1 cellular context compared by ENCODE assay signal in the genomic region with DNA sequence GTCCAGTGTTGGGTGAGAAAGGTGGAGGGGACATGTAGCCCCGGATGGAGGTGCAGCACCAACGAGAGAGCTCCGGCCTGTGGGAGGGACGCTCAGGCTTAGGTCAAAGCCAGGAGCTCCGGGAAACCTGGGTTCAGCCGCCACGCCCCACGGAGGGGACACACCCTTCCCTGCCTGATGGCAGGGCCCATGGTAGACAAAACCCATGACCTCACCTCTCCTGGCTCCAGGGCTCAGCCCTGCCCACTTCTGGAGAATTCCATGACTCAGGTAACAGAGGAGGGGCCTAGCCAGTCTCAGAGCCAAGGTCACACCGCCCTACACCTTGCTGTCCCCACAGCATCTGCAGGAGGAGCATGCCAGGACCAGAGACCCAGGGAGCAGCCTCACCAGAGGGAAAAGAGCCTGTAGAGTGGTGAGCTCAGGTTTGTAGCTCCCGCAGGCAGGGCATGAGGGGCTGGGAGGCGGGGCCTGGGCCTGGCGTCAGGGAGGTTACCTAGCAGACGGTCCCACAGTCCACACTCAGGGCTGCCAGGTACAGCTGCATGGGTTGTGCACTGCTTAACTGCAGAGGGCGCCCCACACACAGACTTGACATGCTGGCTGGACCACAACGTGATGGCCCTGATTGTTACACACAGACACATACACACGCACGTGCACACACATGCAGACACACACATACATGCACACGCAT.
TF ChIP-seq lines count a peak whose summit lies in the region.

No MANE protein-coding gene starts in this region.

TF ChIP-seq in K562, 482 proteins besides CTCF, POLR2A, EP300 and RAD21 (continued from another document):
- TF ChIP-seq, protein P1, sequence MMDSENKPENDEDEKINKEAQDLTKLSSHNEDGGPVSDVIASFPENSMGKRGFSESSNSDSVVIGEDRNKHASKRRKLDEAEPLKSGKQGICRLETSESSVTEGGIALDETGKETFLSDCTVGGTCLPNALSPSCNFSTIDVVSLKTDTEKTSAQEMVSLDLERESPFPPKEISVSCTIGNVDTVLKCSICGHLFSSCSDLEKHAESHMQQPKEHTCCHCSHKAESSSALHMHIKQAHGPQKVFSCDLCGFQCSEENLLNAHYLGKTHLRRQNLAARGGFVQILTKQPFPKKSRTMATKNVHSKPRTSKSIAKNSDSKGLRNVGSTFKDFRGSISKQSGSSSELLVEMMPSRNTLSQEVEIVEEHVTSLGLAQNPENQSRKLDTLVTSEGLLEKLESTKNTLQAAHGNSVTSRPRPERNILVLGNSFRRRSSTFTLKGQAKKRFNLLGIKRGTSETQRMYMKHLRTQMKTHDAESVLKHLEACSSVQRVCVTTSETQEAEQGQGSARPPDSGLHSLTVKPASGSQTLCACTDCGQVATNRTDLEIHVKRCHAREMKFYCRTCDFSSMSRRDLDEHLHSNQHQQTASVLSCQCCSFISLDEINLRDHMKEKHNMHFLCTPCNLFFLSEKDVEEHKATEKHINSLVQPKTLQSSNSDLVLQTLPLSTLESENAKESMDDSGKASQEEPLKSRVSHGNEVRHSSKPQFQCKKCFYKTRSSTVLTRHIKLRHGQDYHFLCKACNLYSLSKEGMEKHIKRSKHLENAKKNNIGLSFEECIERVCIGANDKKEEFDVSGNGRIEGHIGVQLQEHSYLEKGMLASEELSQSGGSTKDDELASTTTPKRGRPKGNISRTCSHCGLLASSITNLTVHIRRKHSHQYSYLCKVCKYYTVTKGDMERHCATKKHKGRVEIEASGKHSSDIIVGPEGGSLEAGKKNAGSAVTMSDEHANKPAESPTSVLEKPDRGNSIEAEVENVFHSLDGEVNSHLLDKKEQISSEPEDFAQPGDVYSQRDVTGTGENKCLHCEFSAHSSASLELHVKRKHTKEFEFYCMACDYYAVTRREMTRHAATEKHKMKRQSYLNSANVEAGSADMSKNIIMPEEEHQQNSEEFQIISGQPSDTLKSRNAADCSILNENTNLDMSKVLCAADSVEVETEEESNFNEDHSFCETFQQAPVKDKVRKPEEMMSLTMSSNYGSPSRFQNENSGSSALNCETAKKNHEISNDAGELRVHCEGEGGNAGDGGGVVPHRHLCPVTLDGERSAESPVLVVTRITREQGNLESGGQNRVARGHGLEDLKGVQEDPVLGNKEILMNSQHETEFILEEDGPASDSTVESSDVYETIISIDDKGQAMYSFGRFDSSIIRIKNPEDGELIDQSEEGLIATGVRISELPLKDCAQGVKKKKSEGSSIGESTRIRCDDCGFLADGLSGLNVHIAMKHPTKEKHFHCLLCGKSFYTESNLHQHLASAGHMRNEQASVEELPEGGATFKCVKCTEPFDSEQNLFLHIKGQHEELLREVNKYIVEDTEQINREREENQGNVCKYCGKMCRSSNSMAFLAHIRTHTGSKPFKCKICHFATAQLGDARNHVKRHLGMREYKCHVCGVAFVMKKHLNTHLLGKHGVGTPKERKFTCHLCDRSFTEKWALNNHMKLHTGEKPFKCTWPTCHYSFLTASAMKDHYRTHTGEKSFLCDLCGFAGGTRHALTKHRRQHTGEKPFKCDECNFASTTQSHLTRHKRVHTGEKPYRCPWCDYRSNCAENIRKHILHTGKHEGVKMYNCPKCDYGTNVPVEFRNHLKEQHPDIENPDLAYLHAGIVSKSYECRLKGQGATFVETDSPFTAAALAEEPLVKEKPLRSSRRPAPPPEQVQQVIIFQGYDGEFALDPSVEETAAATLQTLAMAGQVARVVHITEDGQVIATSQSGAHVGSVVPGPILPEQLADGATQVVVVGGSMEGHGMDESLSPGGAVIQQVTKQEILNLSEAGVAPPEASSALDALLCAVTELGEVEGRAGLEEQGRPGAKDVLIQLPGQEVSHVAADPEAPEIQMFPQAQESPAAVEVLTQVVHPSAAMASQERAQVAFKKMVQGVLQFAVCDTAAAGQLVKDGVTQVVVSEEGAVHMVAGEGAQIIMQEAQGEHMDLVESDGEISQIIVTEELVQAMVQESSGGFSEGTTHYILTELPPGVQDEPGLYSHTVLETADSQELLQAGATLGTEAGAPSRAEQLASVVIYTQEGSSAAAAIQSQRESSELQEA (IDR thresholded peaks at IDR 0.05; ENCODE audit: low read depth), result no peak
- TF ChIP-seq, protein P2, sequence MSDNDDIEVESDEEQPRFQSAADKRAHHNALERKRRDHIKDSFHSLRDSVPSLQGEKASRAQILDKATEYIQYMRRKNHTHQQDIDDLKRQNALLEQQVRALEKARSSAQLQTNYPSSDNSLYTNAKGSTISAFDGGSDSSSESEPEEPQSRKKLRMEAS (CRISPR knock-in tag; IDR thresholded peaks at IDR 0.05), result 0 out of 2 replicates have a peak, but pooled peaks have one; percentile 35
- TF ChIP-seq, protein P3, sequence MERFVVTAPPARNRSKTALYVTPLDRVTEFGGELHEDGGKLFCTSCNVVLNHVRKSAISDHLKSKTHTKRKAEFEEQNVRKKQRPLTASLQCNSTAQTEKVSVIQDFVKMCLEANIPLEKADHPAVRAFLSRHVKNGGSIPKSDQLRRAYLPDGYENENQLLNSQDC (CRISPR knock-in tag; IDR thresholded peaks at IDR 0.05), result no peak
- 0 out of 2 replicates have a peak, but pooled peaks have one; percentile 27 for TF ChIP-seq CXXC5 (CRISPR knock-in tag; IDR thresholded peaks at IDR 0.05)
- no peak for TF ChIP-seq ZNF165 (CRISPR knock-in tag; IDR thresholded peaks at IDR 0.05; ENCODE audit: borderline replicate concordance)
- TF ChIP-seq SMC3 (conservative IDR thresholded peaks at IDR 0.05; ENCODE audit: insufficient read depth, low read depth, low read length), result peak; percentile 78
- peak; percentile 88 for TF ChIP-seq BHLHE40 (IDR thresholded peaks at IDR 0.05; ENCODE audit: low read length)
- TF ChIP-seq ESRRA (IDR thresholded peaks at IDR 0.05; ENCODE audit: borderline replicate concordance, low read depth), result peak; percentile 71
- TF ChIP-seq, protein P4, sequence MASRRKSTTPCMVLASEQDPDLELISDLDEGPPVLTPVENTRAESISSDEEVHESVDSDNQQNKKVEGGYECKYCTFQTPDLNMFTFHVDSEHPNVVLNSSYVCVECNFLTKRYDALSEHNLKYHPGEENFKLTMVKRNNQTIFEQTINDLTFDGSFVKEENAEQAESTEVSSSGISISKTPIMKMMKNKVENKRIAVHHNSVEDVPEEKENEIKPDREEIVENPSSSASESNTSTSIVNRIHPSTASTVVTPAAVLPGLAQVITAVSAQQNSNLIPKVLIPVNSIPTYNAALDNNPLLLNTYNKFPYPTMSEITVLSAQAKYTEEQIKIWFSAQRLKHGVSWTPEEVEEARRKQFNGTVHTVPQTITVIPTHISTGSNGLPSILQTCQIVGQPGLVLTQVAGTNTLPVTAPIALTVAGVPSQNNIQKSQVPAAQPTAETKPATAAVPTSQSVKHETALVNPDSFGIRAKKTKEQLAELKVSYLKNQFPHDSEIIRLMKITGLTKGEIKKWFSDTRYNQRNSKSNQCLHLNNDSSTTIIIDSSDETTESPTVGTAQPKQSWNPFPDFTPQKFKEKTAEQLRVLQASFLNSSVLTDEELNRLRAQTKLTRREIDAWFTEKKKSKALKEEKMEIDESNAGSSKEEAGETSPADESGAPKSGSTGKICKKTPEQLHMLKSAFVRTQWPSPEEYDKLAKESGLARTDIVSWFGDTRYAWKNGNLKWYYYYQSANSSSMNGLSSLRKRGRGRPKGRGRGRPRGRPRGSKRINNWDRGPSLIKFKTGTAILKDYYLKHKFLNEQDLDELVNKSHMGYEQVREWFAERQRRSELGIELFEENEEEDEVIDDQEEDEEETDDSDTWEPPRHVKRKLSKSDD (conservative IDR thresholded peaks at IDR 0.05; ENCODE audit: low read length), result no peak
- peak; percentile 59; the same call in 1 of the 2 replicates for TF ChIP-seq CTBP1 (IDR thresholded peaks at IDR 0.05; ENCODE audit: borderline replicate concordance)
- no peak for TF ChIP-seq ETV5 (CRISPR knock-in tag; IDR thresholded peaks at IDR 0.05; ENCODE audit: low read depth)
- TF ChIP-seq, protein P5, sequence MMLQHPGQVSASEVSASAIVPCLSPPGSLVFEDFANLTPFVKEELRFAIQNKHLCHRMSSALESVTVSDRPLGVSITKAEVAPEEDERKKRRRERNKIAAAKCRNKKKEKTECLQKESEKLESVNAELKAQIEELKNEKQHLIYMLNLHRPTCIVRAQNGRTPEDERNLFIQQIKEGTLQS (IDR thresholded peaks at IDR 0.05), result peak; percentile 15; the same call in 1 of the 2 replicates
- TF ChIP-seq, protein P5 (CRISPR knock-in tag; conservative IDR thresholded peaks at IDR 0.05), result no peak
- TF ChIP-seq STAG1 (CRISPR knock-in tag; IDR thresholded peaks at IDR 0.05; ENCODE audit: borderline replicate concordance), result peak; percentile 59; the same call in 1 of the 2 replicates
- TF ChIP-seq, protein P6, sequence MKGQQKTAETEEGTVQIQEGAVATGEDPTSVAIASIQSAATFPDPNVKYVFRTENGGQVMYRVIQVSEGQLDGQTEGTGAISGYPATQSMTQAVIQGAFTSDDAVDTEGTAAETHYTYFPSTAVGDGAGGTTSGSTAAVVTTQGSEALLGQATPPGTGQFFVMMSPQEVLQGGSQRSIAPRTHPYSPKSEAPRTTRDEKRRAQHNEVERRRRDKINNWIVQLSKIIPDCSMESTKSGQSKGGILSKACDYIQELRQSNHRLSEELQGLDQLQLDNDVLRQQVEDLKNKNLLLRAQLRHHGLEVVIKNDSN (CRISPR knock-in tag; IDR thresholded peaks at IDR 0.05), result 0 out of 2 replicates have a peak, but pooled peaks have one; percentile 10
- TF ChIP-seq, protein P7, sequence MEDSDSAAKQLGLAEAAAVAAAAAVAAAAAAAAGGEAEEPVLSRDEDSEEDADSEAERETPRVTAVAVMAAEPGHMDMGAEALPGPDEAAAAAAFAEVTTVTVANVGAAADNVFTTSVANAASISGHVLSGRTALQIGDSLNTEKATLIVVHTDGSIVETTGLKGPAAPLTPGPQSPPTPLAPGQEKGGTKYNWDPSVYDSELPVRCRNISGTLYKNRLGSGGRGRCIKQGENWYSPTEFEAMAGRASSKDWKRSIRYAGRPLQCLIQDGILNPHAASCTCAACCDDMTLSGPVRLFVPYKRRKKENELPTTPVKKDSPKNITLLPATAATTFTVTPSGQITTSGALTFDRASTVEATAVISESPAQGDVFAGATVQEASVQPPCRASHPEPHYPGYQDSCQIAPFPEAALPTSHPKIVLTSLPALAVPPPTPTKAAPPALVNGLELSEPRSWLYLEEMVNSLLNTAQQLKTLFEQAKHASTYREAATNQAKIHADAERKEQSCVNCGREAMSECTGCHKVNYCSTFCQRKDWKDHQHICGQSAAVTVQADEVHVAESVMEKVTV (CRISPR knock-in tag; IDR thresholded peaks at IDR 0.05), result 0 out of 2 replicates have a peak, but pooled peaks have one; percentile 32
